ENCODE assay signal across 1 cellular context in genomic region chr19:55247621-55248099, GRCh38.
TF ChIP-seq lines count a peak whose summit lies in the region.

No MANE protein-coding gene starts in this region.

TF ChIP-seq in A549, 52 proteins besides CTCF, POLR2A, EP300 and RAD21 (continued from another document):
- TF ChIP-seq USF2 (IDR thresholded peaks at IDR 0.05) (no peak), ZC3H11A (IDR thresholded peaks at IDR 0.05) (no peak), ATOH8 (CRISPR knock-in tag; IDR thresholded peaks at IDR 0.05; ENCODE audit: low read depth) (no peak), HOXB13 (CRISPR knock-in tag; IDR thresholded peaks at IDR 0.05; ENCODE audit: low read depth) (no peak), E2F6 (IDR thresholded peaks at IDR 0.05; ENCODE audit: borderline replicate concordance, low read depth) (no peak), CBX8 (IDR thresholded peaks at IDR 0.05) (no peak), TP53 (CRISPR knock-in tag; IDR thresholded peaks at IDR 0.05) (no peak)
